1 cellular context compared by ENCODE assay signal in genomic region chr2:38603402-38604265, GRCh38.
A peak's percentile ranks its signal among the peaks of the same experiment; 100 is the strongest.
TF ChIP-seq lines count a peak whose summit lies in the region.

No MANE protein-coding gene starts in this region.

TF ChIP-seq in HepG2, 621 proteins besides CTCF, POLR2A, EP300 and RAD21 (continued from another document and continues in another):
- TF ChIP-seq, protein P1, sequence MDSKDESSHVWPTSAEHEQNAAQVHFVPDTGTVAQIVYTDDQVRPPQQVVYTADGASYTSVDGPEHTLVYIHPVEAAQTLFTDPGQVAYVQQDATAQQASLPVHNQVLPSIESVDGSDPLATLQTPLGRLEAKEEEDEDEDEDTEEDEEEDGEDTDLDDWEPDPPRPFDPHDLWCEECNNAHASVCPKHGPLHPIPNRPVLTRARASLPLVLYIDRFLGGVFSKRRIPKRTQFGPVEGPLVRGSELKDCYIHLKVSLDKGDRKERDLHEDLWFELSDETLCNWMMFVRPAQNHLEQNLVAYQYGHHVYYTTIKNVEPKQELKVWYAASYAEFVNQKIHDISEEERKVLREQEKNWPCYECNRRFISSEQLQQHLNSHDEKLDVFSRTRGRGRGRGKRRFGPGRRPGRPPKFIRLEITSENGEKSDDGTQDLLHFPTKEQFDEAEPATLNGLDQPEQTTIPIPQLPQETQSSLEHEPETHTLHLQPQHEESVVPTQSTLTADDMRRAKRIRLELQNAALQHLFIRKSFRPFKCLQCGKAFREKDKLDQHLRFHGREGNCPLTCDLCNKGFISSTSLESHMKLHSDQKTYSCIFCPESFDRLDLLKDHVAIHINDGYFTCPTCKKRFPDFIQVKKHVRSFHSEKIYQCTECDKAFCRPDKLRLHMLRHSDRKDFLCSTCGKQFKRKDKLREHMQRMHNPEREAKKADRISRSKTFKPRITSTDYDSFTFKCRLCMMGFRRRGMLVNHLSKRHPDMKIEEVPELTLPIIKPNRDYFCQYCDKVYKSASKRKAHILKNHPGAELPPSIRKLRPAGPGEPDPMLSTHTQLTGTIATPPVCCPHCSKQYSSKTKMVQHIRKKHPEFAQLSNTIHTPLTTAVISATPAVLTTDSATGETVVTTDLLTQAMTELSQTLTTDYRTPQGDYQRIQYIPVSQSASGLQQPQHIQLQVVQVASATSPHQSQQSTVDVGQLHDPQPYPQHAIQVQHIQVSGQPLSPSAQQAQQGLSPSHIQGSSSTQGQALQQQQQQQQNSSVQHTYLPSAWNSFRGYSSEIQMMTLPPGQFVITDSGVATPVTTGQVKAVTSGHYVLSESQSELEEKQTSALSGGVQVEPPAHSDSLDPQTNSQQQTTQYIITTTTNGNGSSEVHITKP (CRISPR knock-in tag; IDR thresholded peaks at IDR 0.05; ENCODE audit: low read depth), result no peak
- TF ChIP-seq CREB1 (IDR thresholded peaks at IDR 0.05) (peak; percentile 19; the same call in 1 of the 2 replicates), CREB1 (CRISPR knock-in tag; IDR thresholded peaks at IDR 0.05) (peak; percentile 62; the same call in 1 of the 2 replicates), ZNF746 (CRISPR knock-in tag; IDR thresholded peaks at IDR 0.05) (no peak), ZFX (CRISPR knock-in tag; IDR thresholded peaks at IDR 0.05; ENCODE audit: low read depth) (no peak), SMAD3 (CRISPR knock-in tag; IDR thresholded peaks at IDR 0.05) (0 out of 2 replicates have a peak, but pooled peaks have one; percentile 35), SRY (CRISPR knock-in tag; IDR thresholded peaks at IDR 0.05) (no peak), RBAK (CRISPR knock-in tag; IDR thresholded peaks at IDR 0.05) (no peak), ZNF580 (CRISPR knock-in tag; IDR thresholded peaks at IDR 0.05; ENCODE audit: borderline replicate concordance, low read depth) (0 out of 2 replicates have a peak, but pooled peaks have one; percentile 44), HMGXB4 (CRISPR knock-in tag; IDR thresholded peaks at IDR 0.05; ENCODE audit: borderline replicate concordance in 1 of 2, low read depth in 1 of 2) (peak; percentile 90 to 94), ZNF24 (IDR thresholded peaks at IDR 0.05) (peak; percentile 79), ZNF441 (CRISPR knock-in tag; IDR thresholded peaks at IDR 0.05; ENCODE audit: borderline replicate concordance) (no peak), ZNF121 (CRISPR knock-in tag; IDR thresholded peaks at IDR 0.05) (peak; percentile 50), MBNL3 (CRISPR knock-in tag; conservative IDR thresholded peaks at IDR 0.05) (0 out of 2 replicates have a peak, but pooled peaks have one; percentile 20), ZNF7 (CRISPR knock-in tag; IDR thresholded peaks at IDR 0.05) (no peak), ZBTB7B (CRISPR knock-in tag; IDR thresholded peaks at IDR 0.05) (peak; percentile 40; the same call in 1 of the 2 replicates), RCOR2 (CRISPR knock-in tag; IDR thresholded peaks at IDR 0.05) (peak; percentile 50; the same call in 1 of the 2 replicates), GPN1 (CRISPR knock-in tag; IDR thresholded peaks at IDR 0.05; ENCODE audit: borderline replicate concordance) (no peak), KLF9 (CRISPR knock-in tag; IDR thresholded peaks at IDR 0.05; ENCODE audit: low read depth) (peak; percentile 94), CREBL2 (CRISPR knock-in tag; IDR thresholded peaks at IDR 0.05; ENCODE audit: borderline replicate concordance) (no peak), ZNF337 (CRISPR knock-in tag; IDR thresholded peaks at IDR 0.05; ENCODE audit: borderline replicate concordance, low read depth) (no peak), ZNF644 (CRISPR knock-in tag; IDR thresholded peaks at IDR 0.05; ENCODE audit: low read depth) (peak; percentile 99), ZNF646 (CRISPR knock-in tag; IDR thresholded peaks at IDR 0.05) (0 out of 2 replicates have a peak, but pooled peaks have one; percentile 12), HCFC1 (IDR thresholded peaks at IDR 0.05; ENCODE audit: low read depth, low read length) (no peak), POGZ (CRISPR knock-in tag; IDR thresholded peaks at IDR 0.05) (peak; percentile 77), MXD4 (CRISPR knock-in tag; IDR thresholded peaks at IDR 0.05) (peak; percentile 27; the same call in 1 of the 2 replicates), NFIC (IDR thresholded peaks at IDR 0.05; ENCODE audit: low read length) (peak; percentile 60; the same call in 1 of the 2 replicates), KLF11 (CRISPR knock-in tag; IDR thresholded peaks at IDR 0.05) (peak; percentile 69; the same call in 1 of the 2 replicates), ZNF205 (CRISPR knock-in tag; IDR thresholded peaks at IDR 0.05) (peak; percentile 69; the same call in 1 of the 2 replicates), ZBTB7A (CRISPR knock-in tag; IDR thresholded peaks at IDR 0.05) (no peak), MAF1 (CRISPR knock-in tag; IDR thresholded peaks at IDR 0.05; ENCODE audit: borderline replicate concordance) (no peak; the same call in 1 of the 2 replicates)
- TF ChIP-seq, protein P2, sequence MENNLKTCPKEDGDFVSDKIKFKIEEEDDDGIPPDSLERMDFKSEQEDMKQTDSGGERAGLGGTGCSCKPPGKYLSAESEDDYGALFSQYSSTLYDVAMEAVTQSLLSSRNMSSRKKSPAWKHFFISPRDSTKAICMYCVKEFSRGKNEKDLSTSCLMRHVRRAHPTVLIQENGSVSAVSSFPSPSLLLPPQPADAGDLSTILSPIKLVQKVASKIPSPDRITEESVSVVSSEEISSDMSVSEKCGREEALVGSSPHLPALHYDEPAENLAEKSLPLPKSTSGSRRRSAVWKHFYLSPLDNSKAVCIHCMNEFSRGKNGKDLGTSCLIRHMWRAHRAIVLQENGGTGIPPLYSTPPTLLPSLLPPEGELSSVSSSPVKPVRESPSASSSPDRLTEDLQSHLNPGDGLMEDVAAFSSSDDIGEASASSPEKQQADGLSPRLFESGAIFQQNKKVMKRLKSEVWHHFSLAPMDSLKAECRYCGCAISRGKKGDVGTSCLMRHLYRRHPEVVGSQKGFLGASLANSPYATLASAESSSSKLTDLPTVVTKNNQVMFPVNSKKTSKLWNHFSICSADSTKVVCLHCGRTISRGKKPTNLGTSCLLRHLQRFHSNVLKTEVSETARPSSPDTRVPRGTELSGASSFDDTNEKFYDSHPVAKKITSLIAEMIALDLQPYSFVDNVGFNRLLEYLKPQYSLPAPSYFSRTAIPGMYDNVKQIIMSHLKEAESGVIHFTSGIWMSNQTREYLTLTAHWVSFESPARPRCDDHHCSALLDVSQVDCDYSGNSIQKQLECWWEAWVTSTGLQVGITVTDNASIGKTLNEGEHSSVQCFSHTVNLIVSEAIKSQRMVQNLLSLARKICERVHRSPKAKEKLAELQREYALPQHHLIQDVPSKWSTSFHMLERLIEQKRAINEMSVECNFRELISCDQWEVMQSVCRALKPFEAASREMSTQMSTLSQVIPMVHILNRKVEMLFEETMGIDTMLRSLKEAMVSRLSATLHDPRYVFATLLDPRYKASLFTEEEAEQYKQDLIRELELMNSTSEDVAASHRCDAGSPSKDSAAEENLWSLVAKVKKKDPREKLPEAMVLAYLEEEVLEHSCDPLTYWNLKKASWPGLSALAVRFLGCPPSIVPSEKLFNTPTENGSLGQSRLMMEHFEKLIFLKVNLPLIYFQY (CRISPR knock-in tag; IDR thresholded peaks at IDR 0.05; ENCODE audit: borderline replicate concordance), result no peak
- TF ChIP-seq, protein P3, sequence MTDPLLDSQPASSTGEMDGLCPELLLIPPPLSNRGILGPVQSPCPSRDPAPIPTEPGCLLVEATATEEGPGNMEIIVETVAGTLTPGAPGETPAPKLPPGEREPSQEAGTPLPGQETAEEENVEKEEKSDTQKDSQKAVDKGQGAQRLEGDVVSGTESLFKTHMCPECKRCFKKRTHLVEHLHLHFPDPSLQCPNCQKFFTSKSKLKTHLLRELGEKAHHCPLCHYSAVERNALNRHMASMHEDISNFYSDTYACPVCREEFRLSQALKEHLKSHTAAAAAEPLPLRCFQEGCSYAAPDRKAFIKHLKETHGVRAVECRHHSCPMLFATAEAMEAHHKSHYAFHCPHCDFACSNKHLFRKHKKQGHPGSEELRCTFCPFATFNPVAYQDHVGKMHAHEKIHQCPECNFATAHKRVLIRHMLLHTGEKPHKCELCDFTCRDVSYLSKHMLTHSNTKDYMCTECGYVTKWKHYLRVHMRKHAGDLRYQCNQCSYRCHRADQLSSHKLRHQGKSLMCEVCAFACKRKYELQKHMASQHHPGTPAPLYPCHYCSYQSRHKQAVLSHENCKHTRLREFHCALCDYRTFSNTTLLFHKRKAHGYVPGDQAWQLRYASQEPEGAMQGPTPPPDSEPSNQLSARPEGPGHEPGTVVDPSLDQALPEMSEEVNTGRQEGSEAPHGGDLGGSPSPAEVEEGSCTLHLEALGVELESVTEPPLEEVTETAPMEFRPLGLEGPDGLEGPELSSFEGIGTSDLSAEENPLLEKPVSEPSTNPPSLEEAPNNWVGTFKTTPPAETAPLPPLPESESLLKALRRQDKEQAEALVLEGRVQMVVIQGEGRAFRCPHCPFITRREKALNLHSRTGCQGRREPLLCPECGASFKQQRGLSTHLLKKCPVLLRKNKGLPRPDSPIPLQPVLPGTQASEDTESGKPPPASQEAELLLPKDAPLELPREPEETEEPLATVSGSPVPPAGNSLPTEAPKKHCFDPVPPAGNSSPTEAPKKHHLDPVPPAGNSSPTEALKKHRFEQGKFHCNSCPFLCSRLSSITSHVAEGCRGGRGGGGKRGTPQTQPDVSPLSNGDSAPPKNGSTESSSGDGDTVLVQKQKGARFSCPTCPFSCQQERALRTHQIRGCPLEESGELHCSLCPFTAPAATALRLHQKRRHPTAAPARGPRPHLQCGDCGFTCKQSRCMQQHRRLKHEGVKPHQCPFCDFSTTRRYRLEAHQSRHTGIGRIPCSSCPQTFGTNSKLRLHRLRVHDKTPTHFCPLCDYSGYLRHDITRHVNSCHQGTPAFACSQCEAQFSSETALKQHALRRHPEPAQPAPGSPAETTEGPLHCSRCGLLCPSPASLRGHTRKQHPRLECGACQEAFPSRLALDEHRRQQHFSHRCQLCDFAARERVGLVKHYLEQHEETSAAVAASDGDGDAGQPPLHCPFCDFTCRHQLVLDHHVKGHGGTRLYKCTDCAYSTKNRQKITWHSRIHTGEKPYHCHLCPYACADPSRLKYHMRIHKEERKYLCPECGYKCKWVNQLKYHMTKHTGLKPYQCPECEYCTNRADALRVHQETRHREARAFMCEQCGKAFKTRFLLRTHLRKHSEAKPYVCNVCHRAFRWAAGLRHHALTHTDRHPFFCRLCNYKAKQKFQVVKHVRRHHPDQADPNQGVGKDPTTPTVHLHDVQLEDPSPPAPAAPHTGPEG (CRISPR knock-in tag; IDR thresholded peaks at IDR 0.05), result peak; percentile 76; the same call in 1 of the 2 replicates
- TF ChIP-seq, protein P4, sequence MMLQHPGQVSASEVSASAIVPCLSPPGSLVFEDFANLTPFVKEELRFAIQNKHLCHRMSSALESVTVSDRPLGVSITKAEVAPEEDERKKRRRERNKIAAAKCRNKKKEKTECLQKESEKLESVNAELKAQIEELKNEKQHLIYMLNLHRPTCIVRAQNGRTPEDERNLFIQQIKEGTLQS (CRISPR knock-in tag; IDR thresholded peaks at IDR 0.05), result peak; percentile 10; the same call in 1 of the 2 replicates
